1 cellular context compared by ENCODE assay signal in the genomic region with DNA sequence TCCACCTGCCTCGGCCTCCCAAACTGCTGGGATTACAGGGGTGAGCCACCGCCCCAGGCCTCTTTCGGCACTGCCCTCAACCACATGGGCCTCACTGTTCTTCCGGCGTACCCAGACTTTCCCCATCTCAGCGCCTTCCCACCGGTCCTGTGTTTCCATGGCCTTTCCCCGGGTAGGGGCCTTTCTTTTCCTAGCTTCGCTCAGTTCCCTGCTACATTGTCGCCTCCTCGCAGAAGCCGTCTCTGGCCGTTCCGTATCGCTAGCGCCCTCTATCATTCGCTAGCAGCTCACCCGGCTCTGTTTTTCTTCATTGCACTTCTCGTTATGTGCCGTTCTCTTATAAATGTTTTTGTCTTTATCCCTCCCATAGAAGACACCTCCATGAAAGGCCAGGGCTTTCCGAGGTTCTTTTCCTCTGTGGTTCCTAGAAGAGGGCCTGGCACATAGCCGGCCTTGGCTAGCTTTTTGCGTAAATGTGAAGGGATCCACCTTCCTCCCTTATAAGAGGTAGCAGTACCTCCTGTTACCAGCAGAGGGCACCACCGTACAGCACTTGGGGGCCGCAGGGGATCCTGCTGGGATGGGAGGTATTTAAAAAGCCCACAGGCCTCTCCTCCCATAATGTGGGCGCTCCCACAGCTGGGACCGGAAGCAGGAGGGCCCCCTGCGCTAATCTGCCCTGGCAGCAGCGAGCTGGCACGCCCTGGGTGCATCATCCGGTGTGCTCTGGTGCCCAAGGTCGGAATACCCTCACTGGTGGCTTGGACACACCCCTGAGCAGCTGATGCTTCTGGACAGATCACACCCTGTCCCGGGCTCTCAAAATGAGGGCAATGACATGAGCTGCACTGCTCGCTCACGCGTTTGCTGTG.
A peak's percentile ranks its signal among the peaks of the same experiment; 100 is the strongest.
TF ChIP-seq lines count a peak whose summit lies in the region.

No MANE protein-coding gene starts in this region.

TF ChIP-seq in HEK293, 187 proteins besides CTCF, POLR2A, EP300 and RAD21 (continued from another document and continues in another):
- TF ChIP-seq, protein P1, sequence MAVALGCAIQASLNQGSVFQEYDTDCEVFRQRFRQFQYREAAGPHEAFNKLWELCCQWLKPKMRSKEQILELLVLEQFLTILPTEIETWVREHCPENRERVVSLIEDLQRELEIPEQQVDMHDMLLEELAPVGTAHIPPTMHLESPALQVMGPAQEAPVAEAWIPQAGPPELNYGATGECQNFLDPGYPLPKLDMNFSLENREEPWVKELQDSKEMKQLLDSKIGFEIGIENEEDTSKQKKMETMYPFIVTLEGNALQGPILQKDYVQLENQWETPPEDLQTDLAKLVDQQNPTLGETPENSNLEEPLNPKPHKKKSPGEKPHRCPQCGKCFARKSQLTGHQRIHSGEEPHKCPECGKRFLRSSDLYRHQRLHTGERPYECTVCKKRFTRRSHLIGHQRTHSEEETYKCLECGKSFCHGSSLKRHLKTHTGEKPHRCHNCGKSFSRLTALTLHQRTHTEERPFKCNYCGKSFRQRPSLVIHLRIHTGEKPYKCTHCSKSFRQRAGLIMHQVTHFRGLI (tag by site-specific recombination; IDR thresholded peaks at IDR 0.05): peak; percentile 41; the same call in 1 of the 2 replicates
- TF ChIP-seq ZNF555 (tag by site-specific recombination; conservative IDR thresholded peaks at IDR 0.05) (no peak), ZNF501 (tag by site-specific recombination; IDR thresholded peaks at IDR 0.05) (no peak), SP7 (tag by site-specific recombination; IDR thresholded peaks at IDR 0.05) (peak; percentile 28; the same call in 1 of the 2 replicates), ZNF335 (tag by site-specific recombination; conservative IDR thresholded peaks at IDR 0.05) (peak; percentile 89), ZNF138 (tag by site-specific recombination; IDR thresholded peaks at IDR 0.05; ENCODE audit: borderline replicate concordance) (no peak), MZF1 (tag by site-specific recombination; IDR thresholded peaks at IDR 0.05; ENCODE audit: borderline replicate concordance) (no peak; the same call in 1 of the 2 replicates), SP2 (tag by site-specific recombination; IDR thresholded peaks at IDR 0.05) (peak; percentile 84), ZXDB (tag by site-specific recombination; IDR thresholded peaks at IDR 0.05) (peak; percentile 38; the same call in 1 of the 2 replicates), ZNF558 (tag by site-specific recombination; IDR thresholded peaks at IDR 0.05) (no peak), ZNF121 (tag by site-specific recombination; IDR thresholded peaks at IDR 0.05) (no peak), ZNF777 (tag by site-specific recombination; IDR thresholded peaks at IDR 0.05; ENCODE audit: borderline replicate concordance) (no peak), EGR2 (tag by site-specific recombination; IDR thresholded peaks at IDR 0.05; ENCODE audit: low read depth) (peak; percentile 80), ZFP69B (tag by site-specific recombination; IDR thresholded peaks at IDR 0.05) (no peak; the same call in 1 of the 2 replicates), ZNF16 (tag by site-specific recombination; IDR thresholded peaks at IDR 0.05; ENCODE audit: low read depth) (no peak), ZNF530 (tag by site-specific recombination; IDR thresholded peaks at IDR 0.05; ENCODE audit: low read depth) (no peak), ZNF654 (tag by site-specific recombination; IDR thresholded peaks at IDR 0.05; ENCODE audit: low read depth) (peak; percentile 95), KLF10 (tag by site-specific recombination; IDR thresholded peaks at IDR 0.05) (peak; percentile 85), ZNF623 (tag by site-specific recombination; IDR thresholded peaks at IDR 0.05) (peak; percentile 4; the same call in 1 of the 2 replicates), ZNF843 (tag by site-specific recombination; IDR thresholded peaks at IDR 0.05) (no peak), ZNF140 (tag by site-specific recombination; IDR thresholded peaks at IDR 0.05) (no peak), ZNF76 (tag by site-specific recombination; IDR thresholded peaks at IDR 0.05; ENCODE audit: borderline replicate concordance, low read depth) (peak; percentile 76; the same call in 1 of the 2 replicates), ZSCAN30 (tag by site-specific recombination; IDR thresholded peaks at IDR 0.05) (peak; percentile 85; the same call in 1 of the 2 replicates), KLF7 (tag by site-specific recombination; IDR thresholded peaks at IDR 0.05; ENCODE audit: borderline replicate concordance) (peak; percentile 36; the same call in 1 of the 2 replicates), SP3 (tag by site-specific recombination; IDR thresholded peaks at IDR 0.05) (peak; percentile 76), ZNF341 (tag by site-specific recombination; IDR thresholded peaks at IDR 0.05; ENCODE audit: low read depth) (peak; percentile 33; the same call in 1 of the 2 replicates), ZBTB8A (tag by site-specific recombination; IDR thresholded peaks at IDR 0.05) (peak; percentile 84)
- TF ChIP-seq, protein P2, sequence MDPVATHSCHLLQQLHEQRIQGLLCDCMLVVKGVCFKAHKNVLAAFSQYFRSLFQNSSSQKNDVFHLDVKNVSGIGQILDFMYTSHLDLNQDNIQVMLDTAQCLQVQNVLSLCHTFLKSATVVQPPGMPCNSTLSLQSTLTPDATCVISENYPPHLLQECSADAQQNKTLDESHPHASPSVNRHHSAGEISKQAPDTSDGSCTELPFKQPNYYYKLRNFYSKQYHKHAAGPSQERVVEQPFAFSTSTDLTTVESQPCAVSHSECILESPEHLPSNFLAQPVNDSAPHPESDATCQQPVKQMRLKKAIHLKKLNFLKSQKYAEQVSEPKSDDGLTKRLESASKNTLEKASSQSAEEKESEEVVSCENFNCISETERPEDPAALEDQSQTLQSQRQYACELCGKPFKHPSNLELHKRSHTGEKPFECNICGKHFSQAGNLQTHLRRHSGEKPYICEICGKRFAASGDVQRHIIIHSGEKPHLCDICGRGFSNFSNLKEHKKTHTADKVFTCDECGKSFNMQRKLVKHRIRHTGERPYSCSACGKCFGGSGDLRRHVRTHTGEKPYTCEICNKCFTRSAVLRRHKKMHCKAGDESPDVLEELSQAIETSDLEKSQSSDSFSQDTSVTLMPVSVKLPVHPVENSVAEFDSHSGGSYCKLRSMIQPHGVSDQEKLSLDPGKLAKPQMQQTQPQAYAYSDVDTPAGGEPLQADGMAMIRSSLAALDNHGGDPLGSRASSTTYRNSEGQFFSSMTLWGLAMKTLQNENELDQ (tag by site-specific recombination; IDR thresholded peaks at IDR 0.05; ENCODE audit: low read depth): no peak
- TF ChIP-seq, protein P3, sequence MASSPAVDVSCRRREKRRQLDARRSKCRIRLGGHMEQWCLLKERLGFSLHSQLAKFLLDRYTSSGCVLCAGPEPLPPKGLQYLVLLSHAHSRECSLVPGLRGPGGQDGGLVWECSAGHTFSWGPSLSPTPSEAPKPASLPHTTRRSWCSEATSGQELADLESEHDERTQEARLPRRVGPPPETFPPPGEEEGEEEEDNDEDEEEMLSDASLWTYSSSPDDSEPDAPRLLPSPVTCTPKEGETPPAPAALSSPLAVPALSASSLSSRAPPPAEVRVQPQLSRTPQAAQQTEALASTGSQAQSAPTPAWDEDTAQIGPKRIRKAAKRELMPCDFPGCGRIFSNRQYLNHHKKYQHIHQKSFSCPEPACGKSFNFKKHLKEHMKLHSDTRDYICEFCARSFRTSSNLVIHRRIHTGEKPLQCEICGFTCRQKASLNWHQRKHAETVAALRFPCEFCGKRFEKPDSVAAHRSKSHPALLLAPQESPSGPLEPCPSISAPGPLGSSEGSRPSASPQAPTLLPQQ (tag by site-specific recombination; IDR thresholded peaks at IDR 0.05): peak; percentile 67
- TF ChIP-seq, protein P4, sequence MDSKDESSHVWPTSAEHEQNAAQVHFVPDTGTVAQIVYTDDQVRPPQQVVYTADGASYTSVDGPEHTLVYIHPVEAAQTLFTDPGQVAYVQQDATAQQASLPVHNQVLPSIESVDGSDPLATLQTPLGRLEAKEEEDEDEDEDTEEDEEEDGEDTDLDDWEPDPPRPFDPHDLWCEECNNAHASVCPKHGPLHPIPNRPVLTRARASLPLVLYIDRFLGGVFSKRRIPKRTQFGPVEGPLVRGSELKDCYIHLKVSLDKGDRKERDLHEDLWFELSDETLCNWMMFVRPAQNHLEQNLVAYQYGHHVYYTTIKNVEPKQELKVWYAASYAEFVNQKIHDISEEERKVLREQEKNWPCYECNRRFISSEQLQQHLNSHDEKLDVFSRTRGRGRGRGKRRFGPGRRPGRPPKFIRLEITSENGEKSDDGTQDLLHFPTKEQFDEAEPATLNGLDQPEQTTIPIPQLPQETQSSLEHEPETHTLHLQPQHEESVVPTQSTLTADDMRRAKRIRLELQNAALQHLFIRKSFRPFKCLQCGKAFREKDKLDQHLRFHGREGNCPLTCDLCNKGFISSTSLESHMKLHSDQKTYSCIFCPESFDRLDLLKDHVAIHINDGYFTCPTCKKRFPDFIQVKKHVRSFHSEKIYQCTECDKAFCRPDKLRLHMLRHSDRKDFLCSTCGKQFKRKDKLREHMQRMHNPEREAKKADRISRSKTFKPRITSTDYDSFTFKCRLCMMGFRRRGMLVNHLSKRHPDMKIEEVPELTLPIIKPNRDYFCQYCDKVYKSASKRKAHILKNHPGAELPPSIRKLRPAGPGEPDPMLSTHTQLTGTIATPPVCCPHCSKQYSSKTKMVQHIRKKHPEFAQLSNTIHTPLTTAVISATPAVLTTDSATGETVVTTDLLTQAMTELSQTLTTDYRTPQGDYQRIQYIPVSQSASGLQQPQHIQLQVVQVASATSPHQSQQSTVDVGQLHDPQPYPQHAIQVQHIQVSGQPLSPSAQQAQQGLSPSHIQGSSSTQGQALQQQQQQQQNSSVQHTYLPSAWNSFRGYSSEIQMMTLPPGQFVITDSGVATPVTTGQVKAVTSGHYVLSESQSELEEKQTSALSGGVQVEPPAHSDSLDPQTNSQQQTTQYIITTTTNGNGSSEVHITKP (tag by site-specific recombination; IDR thresholded peaks at IDR 0.05): peak; percentile 61
- TF ChIP-seq, protein P5, sequence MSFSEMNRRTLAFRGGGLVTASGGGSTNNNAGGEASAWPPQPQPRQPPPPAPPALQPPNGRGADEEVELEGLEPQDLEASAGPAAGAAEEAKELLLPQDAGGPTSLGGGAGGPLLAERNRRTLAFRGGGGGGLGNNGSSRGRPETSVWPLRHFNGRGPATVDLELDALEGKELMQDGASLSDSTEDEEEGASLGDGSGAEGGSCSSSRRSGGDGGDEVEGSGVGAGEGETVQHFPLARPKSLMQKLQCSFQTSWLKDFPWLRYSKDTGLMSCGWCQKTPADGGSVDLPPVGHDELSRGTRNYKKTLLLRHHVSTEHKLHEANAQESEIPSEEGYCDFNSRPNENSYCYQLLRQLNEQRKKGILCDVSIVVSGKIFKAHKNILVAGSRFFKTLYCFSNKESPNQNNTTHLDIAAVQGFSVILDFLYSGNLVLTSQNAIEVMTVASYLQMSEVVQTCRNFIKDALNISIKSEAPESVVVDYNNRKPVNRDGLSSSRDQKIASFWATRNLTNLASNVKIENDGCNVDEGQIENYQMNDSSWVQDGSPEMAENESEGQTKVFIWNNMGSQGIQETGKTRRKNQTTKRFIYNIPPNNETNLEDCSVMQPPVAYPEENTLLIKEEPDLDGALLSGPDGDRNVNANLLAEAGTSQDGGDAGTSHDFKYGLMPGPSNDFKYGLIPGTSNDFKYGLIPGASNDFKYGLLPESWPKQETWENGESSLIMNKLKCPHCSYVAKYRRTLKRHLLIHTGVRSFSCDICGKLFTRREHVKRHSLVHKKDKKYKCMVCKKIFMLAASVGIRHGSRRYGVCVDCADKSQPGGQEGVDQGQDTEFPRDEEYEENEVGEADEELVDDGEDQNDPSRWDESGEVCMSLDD (tag by site-specific recombination; IDR thresholded peaks at IDR 0.05): 0 out of 2 replicates have a peak, but pooled peaks have one; percentile 45
- TF ChIP-seq, protein P6, sequence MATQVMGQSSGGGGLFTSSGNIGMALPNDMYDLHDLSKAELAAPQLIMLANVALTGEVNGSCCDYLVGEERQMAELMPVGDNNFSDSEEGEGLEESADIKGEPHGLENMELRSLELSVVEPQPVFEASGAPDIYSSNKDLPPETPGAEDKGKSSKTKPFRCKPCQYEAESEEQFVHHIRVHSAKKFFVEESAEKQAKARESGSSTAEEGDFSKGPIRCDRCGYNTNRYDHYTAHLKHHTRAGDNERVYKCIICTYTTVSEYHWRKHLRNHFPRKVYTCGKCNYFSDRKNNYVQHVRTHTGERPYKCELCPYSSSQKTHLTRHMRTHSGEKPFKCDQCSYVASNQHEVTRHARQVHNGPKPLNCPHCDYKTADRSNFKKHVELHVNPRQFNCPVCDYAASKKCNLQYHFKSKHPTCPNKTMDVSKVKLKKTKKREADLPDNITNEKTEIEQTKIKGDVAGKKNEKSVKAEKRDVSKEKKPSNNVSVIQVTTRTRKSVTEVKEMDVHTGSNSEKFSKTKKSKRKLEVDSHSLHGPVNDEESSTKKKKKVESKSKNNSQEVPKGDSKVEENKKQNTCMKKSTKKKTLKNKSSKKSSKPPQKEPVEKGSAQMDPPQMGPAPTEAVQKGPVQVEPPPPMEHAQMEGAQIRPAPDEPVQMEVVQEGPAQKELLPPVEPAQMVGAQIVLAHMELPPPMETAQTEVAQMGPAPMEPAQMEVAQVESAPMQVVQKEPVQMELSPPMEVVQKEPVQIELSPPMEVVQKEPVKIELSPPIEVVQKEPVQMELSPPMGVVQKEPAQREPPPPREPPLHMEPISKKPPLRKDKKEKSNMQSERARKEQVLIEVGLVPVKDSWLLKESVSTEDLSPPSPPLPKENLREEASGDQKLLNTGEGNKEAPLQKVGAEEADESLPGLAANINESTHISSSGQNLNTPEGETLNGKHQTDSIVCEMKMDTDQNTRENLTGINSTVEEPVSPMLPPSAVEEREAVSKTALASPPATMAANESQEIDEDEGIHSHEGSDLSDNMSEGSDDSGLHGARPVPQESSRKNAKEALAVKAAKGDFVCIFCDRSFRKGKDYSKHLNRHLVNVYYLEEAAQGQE (tag by site-specific recombination; IDR thresholded peaks at IDR 0.05): no peak
- TF ChIP-seq, protein P7, sequence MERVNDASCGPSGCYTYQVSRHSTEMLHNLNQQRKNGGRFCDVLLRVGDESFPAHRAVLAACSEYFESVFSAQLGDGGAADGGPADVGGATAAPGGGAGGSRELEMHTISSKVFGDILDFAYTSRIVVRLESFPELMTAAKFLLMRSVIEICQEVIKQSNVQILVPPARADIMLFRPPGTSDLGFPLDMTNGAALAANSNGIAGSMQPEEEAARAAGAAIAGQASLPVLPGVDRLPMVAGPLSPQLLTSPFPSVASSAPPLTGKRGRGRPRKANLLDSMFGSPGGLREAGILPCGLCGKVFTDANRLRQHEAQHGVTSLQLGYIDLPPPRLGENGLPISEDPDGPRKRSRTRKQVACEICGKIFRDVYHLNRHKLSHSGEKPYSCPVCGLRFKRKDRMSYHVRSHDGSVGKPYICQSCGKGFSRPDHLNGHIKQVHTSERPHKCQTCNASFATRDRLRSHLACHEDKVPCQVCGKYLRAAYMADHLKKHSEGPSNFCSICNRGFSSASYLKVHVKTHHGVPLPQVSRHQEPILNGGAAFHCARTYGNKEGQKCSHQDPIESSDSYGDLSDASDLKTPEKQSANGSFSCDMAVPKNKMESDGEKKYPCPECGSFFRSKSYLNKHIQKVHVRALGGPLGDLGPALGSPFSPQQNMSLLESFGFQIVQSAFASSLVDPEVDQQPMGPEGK (tag by site-specific recombination; IDR thresholded peaks at IDR 0.05): peak; percentile 77; the same call in 1 of the 2 replicates
- TF ChIP-seq, protein P8, sequence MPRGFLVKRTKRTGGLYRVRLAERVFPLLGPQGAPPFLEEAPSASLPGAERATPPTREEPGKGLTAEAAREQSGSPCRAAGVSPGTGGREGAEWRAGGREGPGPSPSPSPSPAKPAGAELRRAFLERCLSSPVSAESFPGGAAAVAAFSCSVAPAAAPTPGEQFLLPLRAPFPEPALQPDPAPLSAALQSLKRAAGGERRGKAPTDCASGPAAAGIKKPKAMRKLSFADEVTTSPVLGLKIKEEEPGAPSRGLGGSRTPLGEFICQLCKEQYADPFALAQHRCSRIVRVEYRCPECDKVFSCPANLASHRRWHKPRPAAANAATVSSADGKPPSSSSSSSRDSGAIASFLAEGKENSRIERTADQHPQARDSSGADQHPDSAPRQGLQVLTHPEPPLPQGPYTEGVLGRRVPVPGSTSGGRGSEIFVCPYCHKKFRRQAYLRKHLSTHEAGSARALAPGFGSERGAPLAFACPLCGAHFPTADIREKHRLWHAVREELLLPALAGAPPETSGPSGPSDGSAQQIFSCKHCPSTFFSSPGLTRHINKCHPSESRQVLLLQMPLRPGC (tag by site-specific recombination; IDR thresholded peaks at IDR 0.05): no peak
